Comparison of ENCODE assay signal across 15 cellular contexts in genomic region chr4:164904336-164904735, GRCh38. TPM values are rescaled to one million over a fixed set of nuclear protein-coding genes. Genes with fewer than 3 reads are reported as not detected.
DNase-seq lines count a peak whose midpoint lies in the region; TF ChIP-seq lines count a peak whose summit lies in the region.
"Had no signal": no experiment of that assay in that cellular context is flagged by ENCODE, and none has a peak within 500 bp of the region (broad histone marks: within the 10 kb centered on the region; RNA-seq: fewer than 3 reads in every experiment).

No MANE protein-coding gene starts in this region.

- H3K27ac Mint-ChIP-seq in HFFc6, result no peak overlapping the region
- H3K27ac Mint-ChIP-seq: B cell; CD8-positive, alpha-beta T cell; GM23338 had no signal

- no peaks in the 10 kb centered on the region for H3K9me3 ChIP-seq in SJSA1 (replicated peaks)
- H3K9me3 ChIP-seq in vagina, result no peaks in the 10 kb centered on the region
- H3K9me3 ChIP-seq: BLaER1 treated with 17β-estradiol and CSF1 and Interleukin-3, amounts not matched to agents 10 nM and 100 nM had no signal

- H3K4me3 Mint-ChIP-seq in HFFc6, result no peak overlapping the region
- H3K4me3 Mint-ChIP-seq: B cell; CD8-positive, alpha-beta T cell; GM23338 had no signal

- H3K4me1 Mint-ChIP-seq in HFFc6 (ENCODE audit: low read depth), result no peaks in the 10 kb centered on the region
- H3K4me1 Mint-ChIP-seq: B cell had no signal

- H3K4me3 ChIP-seq in SJSA1, result no peak overlapping the region
- no peak overlapping the region for H3K4me3 ChIP-seq in vagina
- H3K4me3 ChIP-seq: BLaER1 treated with 17β-estradiol and CSF1 and Interleukin-3, amounts not matched to agents 10 nM and 100 nM; GM23338 had no signal

- H3K27me3 Mint-ChIP-seq in HFFc6 (ENCODE audit: insufficient read depth), result no peaks in the 10 kb centered on the region
- H3K27me3 Mint-ChIP-seq: B cell had no signal

- no peak for TF ChIP-seq POLR2A in vagina (IDR thresholded peaks at IDR 0.05)

- H3K27ac ChIP-seq in SJSA1 (peak overlapping the region; percentile 96), vagina (no peak overlapping the region)
- H3K27ac ChIP-seq: BLaER1 treated with 17β-estradiol and CSF1 and Interleukin-3, amounts not matched to agents 10 nM and 100 nM had no signal

- peaks cover 45% of the 10 kb centered on the region for H3K9me3 Mint-ChIP-seq in HFFc6
- H3K9me3 Mint-ChIP-seq: CD8-positive, alpha-beta T cell; GM23338 had no signal

- H3K27me3 ChIP-seq in SJSA1 (replicated peaks) (no peaks in the 10 kb centered on the region), vagina (no peaks in the 10 kb centered on the region)
- H3K27me3 ChIP-seq: BLaER1 treated with 17β-estradiol and CSF1 and Interleukin-3, amounts not matched to agents 10 nM and 100 nM had no signal

- H3K36me3 Mint-ChIP-seq in HFFc6 (ENCODE audit: low read depth), result no peaks in the 10 kb centered on the region
- H3K36me3 Mint-ChIP-seq: CD8-positive, alpha-beta T cell had no signal

- intact Hi-C loops in vagina (cut with DNase I), result no loop called here

- H3K4me1 ChIP-seq in SJSA1 (replicated peaks) (peaks cover 38% of the 10 kb centered on the region), vagina (no peaks in the 10 kb centered on the region)

- peak; percentile 23 for DNase-seq in ELF-1 (ENCODE audit: low read depth, low spot score)
- DNase-seq in SJSA1 (ENCODE audit: low read depth in 1 of 2, low spot score in 2 of 2), result peak; percentile 94 to 98
- peak; percentile 48 for DNase-seq in glomerular visceral epithelial cell (ENCODE audit: extremely low spot score)
- no peak for DNase-seq in vagina (ENCODE audit: extremely low spot score in 2 of 2)
- no peak for DNase-seq in effector CD4-positive, alpha-beta T cell
- DNase-seq in HFFc6, result no peak
- DNase-seq: CD8-positive, alpha-beta T cell; DMS 273 treated with DMSO at 0.1 percent for 48 hours; GF-D8; H7 had no signal

- no peaks in the 10 kb centered on the region for H3K36me3 ChIP-seq in SJSA1
- H3K36me3 ChIP-seq in vagina, result no peaks in the 10 kb centered on the region
- H3K36me3 ChIP-seq: BLaER1 treated with 17β-estradiol and CSF1 and Interleukin-3, amounts not matched to agents 10 nM and 100 nM had no signal

- TF ChIP-seq CTCF in vagina (IDR thresholded peaks at IDR 0.05), result no peak
- TF ChIP-seq CTCF in HFFc6 (IDR thresholded peaks at IDR 0.05), result no peak

RNA-seq across cellular contexts. Expression of gene APELA, which starts 27.4 kb away (rescaled TPM):
- 17.7 and 24.9 TPM in 2 replicates for total RNA-seq in SJSA1 (2014; rRNA removed; shearing (Covaris generic))
- total RNA-seq in vagina, result not detected
- not detected for total RNA-seq in HFFc6 (2021; fragmentation: NEBNext Ultra II Directional; extraction: Animal tissue kit (Norgen Biotek cat#: 25700))
- total RNA-seq: A172; B cell; CD8-positive, alpha-beta T cell; HT-29 had no signal

Comparison
In these comparisons a context has a peak if more than half of its experiments do, and no peak if none do; other contexts are left out.
1. DNase-seq: peak in ELF-1 (single experiment), SJSA1 (2 of 2) and glomerular visceral epithelial cell (single experiment); none in vagina (0 of 2), effector CD4-positive, alpha-beta T cell (single experiment) and HFFc6 (single experiment).